In genomic region chr4:76087007-76087769, GRCh38 we compare ENCODE assay signal across 1 cellular context.
TF ChIP-seq lines count a peak whose summit lies in the region.

No MANE protein-coding gene starts in this region.

TF ChIP-seq in HepG2, 621 proteins besides CTCF, POLR2A, EP300 and RAD21 (continued from another document and continues in another):
- TF ChIP-seq BRF2 (CRISPR knock-in tag; IDR thresholded peaks at IDR 0.05) (no peak), ZNF570 (CRISPR knock-in tag; IDR thresholded peaks at IDR 0.05; ENCODE audit: borderline replicate concordance) (no peak), ZNF30 (CRISPR knock-in tag; IDR thresholded peaks at IDR 0.05) (no peak), DR1 (CRISPR knock-in tag; IDR thresholded peaks at IDR 0.05) (no peak), MLLT10 (CRISPR knock-in tag; IDR thresholded peaks at IDR 0.05) (no peak), HNF1B (CRISPR knock-in tag; IDR thresholded peaks at IDR 0.05) (peak; percentile 55; the same call in 1 of the 2 replicates), SIX4 (CRISPR knock-in tag; IDR thresholded peaks at IDR 0.05) (no peak), ARNT (IDR thresholded peaks at IDR 0.05) (no peak), TFDP2 (CRISPR knock-in tag; IDR thresholded peaks at IDR 0.05) (0 out of 2 replicates have a peak, but pooled peaks have one; percentile 52), CAMTA2 (CRISPR knock-in tag; IDR thresholded peaks at IDR 0.05; ENCODE audit: borderline replicate concordance) (no peak), NBN (conservative IDR thresholded peaks at IDR 0.05) (no peak), SIN3A (IDR thresholded peaks at IDR 0.05; ENCODE audit: borderline replicate concordance, low read depth, low read length) (no peak), ZNF343 (CRISPR knock-in tag; IDR thresholded peaks at IDR 0.05) (no peak), KDM6A (CRISPR knock-in tag; IDR thresholded peaks at IDR 0.05; ENCODE audit: low read depth) (no peak), ZNF484 (CRISPR knock-in tag; IDR thresholded peaks at IDR 0.05; ENCODE audit: borderline replicate concordance, low read depth) (no peak), ZNF574 (CRISPR knock-in tag; IDR thresholded peaks at IDR 0.05) (peak; percentile 40; the same call in 1 of the 2 replicates), SOX13 (IDR thresholded peaks at IDR 0.05) (no peak), SOX13 (CRISPR knock-in tag; conservative IDR thresholded peaks at IDR 0.05 in 1 of 2, IDR thresholded peaks at IDR 0.05 in 1 of 2) (peak in 1 of 2 experiments; percentile 77; a peak in 2 of 4 replicates), PBX2 (CRISPR knock-in tag; IDR thresholded peaks at IDR 0.05) (no peak), USF2 (IDR thresholded peaks at IDR 0.05; ENCODE audit: low read depth, low read length) (no peak), USF2 (CRISPR knock-in tag; IDR thresholded peaks at IDR 0.05; ENCODE audit: borderline replicate concordance) (no peak), ESRRA (CRISPR knock-in tag; IDR thresholded peaks at IDR 0.05; ENCODE audit: low read depth) (no peak), TOE1 (CRISPR knock-in tag; IDR thresholded peaks at IDR 0.05) (no peak), ERF (CRISPR knock-in tag; IDR thresholded peaks at IDR 0.05) (0 out of 2 replicates have a peak, but pooled peaks have one; percentile 53), HNF4A (CRISPR knock-in tag; IDR thresholded peaks at IDR 0.05) (peak; percentile 15; the same call in 1 of the 2 replicates), ZNF33B (CRISPR knock-in tag; IDR thresholded peaks at IDR 0.05) (no peak), ZNF879 (CRISPR knock-in tag; IDR thresholded peaks at IDR 0.05) (no peak), ZNF775 (CRISPR knock-in tag; IDR thresholded peaks at IDR 0.05; ENCODE audit: borderline replicate concordance) (no peak), ZFP82 (CRISPR knock-in tag; IDR thresholded peaks at IDR 0.05; ENCODE audit: borderline replicate concordance) (no peak), ZFP37 (CRISPR knock-in tag; IDR thresholded peaks at IDR 0.05; ENCODE audit: borderline replicate concordance) (no peak), SNAPC4 (CRISPR knock-in tag; IDR thresholded peaks at IDR 0.05) (no peak), ZBTB42 (CRISPR knock-in tag; IDR thresholded peaks at IDR 0.05) (no peak), ZNF580 (CRISPR knock-in tag; IDR thresholded peaks at IDR 0.05; ENCODE audit: borderline replicate concordance, low read depth) (peak; percentile 58; the same call in 1 of the 2 replicates), ZNF891 (CRISPR knock-in tag; IDR thresholded peaks at IDR 0.05) (no peak), ADNP (CRISPR knock-in tag; IDR thresholded peaks at IDR 0.05) (no peak), NCOA1 (CRISPR knock-in tag; IDR thresholded peaks at IDR 0.05) (no peak), ZNF766 (CRISPR knock-in tag; IDR thresholded peaks at IDR 0.05; ENCODE audit: borderline replicate concordance) (0 out of 2 replicates have a peak, but pooled peaks have one; percentile 49), EED (CRISPR knock-in tag; IDR thresholded peaks at IDR 0.05) (no peak), SETDB1 (CRISPR knock-in tag; IDR thresholded peaks at IDR 0.05; ENCODE audit: borderline replicate concordance) (no peak), ZNF3 (CRISPR knock-in tag; IDR thresholded peaks at IDR 0.05) (no peak), MED8 (CRISPR knock-in tag; IDR thresholded peaks at IDR 0.05; ENCODE audit: insufficient replicate concordance) (no peak), PITX1 (CRISPR knock-in tag; IDR thresholded peaks at IDR 0.05) (0 out of 2 replicates have a peak, but pooled peaks have one; percentile 28), STAT5B (CRISPR knock-in tag; IDR thresholded peaks at IDR 0.05) (no peak), ZNF788 (CRISPR knock-in tag; IDR thresholded peaks at IDR 0.05; ENCODE audit: borderline replicate concordance) (no peak), ZNF556 (CRISPR knock-in tag; IDR thresholded peaks at IDR 0.05; ENCODE audit: borderline replicate concordance) (no peak), ZFP90 (CRISPR knock-in tag; IDR thresholded peaks at IDR 0.05; ENCODE audit: borderline replicate concordance) (no peak), TEAD3 (CRISPR knock-in tag; optimal IDR thresholded peaks at IDR 0.05; ENCODE audit: borderline replicate concordance) (peak; percentile 30), ZNF562 (CRISPR knock-in tag; IDR thresholded peaks at IDR 0.05; ENCODE audit: borderline replicate concordance) (no peak), ZNF713 (CRISPR knock-in tag; IDR thresholded peaks at IDR 0.05) (no peak), ZNF282 (IDR thresholded peaks at IDR 0.05; ENCODE audit: partially characterized antibody) (no peak), CREM (IDR thresholded peaks at IDR 0.05) (no peak), CREM (CRISPR knock-in tag; IDR thresholded peaks at IDR 0.05) (no peak), KLF12 (CRISPR knock-in tag; IDR thresholded peaks at IDR 0.05; ENCODE audit: borderline replicate concordance) (no peak), SRSF1 (optimal IDR thresholded peaks at IDR 0.05; ENCODE audit: low read depth, low read length) (no peak), CCDC6 (CRISPR knock-in tag; IDR thresholded peaks at IDR 0.05) (no peak), ZNF530 (CRISPR knock-in tag; IDR thresholded peaks at IDR 0.05; ENCODE audit: low read depth) (no peak), BATF2 (CRISPR knock-in tag; IDR thresholded peaks at IDR 0.05) (no peak), ZNF263 (CRISPR knock-in tag; IDR thresholded peaks at IDR 0.05) (0 out of 2 replicates have a peak, but pooled peaks have one; percentile 17)
